1 cellular context compared by ENCODE assay signal in the genomic region with DNA sequence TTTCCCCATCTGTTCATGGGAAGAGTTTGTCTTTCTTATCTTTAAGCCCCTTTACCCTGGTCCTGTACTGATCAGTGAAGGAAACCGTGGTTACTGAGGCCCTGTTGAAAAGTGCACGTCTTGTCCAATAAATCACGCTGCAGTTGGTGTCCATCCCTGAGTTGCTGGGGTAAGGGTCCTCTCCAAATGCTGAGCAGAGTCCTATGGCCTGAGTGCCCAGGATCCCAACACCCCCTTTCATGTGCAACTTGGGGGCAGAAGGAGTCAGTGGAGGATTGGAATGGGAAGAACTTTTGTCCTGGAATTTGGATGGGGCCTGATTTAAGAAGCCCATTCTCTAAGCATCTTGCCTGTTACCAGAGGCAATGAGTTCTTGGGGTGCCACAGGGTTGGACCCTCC.
TF ChIP-seq lines count a peak whose summit lies in the region.

No MANE protein-coding gene starts in this region.

TF ChIP-seq in H1, 55 proteins besides CTCF, POLR2A, EP300 and RAD21 (continued from another document):
- TF ChIP-seq CHD7 (IDR thresholded peaks at IDR 0.05; ENCODE audit: insufficient replicate concordance, low read length) (no peak), HDAC6 (IDR thresholded peaks at IDR 0.05; ENCODE audit: low read depth, low read length) (no peak), SIRT6 (IDR thresholded peaks at IDR 0.05; ENCODE audit: low read length) (no peak), E2F6 (IDR thresholded peaks at IDR 0.05) (no peak), GABPA (IDR thresholded peaks at IDR 0.05; ENCODE audit: borderline replicate concordance, insufficient read depth, low read length) (no peak), SP1 (IDR thresholded peaks at IDR 0.05; ENCODE audit: low read depth, low read length) (no peak), FOSL1 (IDR thresholded peaks at IDR 0.05; ENCODE audit: insufficient read depth, low read depth, low read length) (no peak), EZH2 (IDR thresholded peaks at IDR 0.05; ENCODE audit: low read depth, low read length, severe bottlenecking) (no peak), JUND (IDR thresholded peaks at IDR 0.05; ENCODE audit: low read length) (no peak), EGR1 (IDR thresholded peaks at IDR 0.05; ENCODE audit: borderline replicate concordance, low read depth, low read length) (no peak), SIN3A (conservative IDR thresholded peaks at IDR 0.05 in 1 of 2, IDR thresholded peaks at IDR 0.05 in 1 of 2; ENCODE audit: low read depth in 1 of 2, low read length in 2 of 2) (no peak), RNF2 (IDR thresholded peaks at IDR 0.05; ENCODE audit: borderline replicate concordance, low read depth, low read length, missing control alignments, poor library complexity, severe bottlenecking) (no peak)
TF ChIP-seq in H1: peak in this region for 0.
